8 cellular contexts compared by ENCODE assay signal in the genomic region with DNA sequence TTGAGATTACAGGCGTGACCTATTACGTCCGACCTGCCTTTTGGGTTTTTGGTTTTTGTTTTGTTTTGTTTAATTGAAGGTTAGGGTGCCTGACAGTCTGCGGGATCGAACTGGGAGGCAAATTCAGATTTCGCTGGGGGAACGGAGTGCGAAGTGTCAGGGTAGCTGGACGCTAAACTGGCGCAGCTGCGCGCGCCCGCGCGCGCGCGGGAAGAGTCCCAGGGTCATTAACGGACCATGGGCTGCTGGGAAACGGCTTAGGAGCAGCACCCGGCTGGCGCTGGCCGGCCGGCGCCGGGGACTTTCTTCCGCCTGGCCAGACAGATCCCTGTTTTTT. TPM values are rescaled to one million over a fixed set of nuclear protein-coding genes. Genes with fewer than 3 reads are reported as not detected.
DNase-seq lines count a peak whose midpoint lies in the region; ATAC-seq and TF ChIP-seq lines count a peak whose summit lies in the region.

No MANE protein-coding gene starts in this region.

- CTCF ChIA-PET in Panc1 (lab: Charles Lee), result no interaction called here

- H3K27ac ChIP-seq in KOPT-K1 (ENCODE audit: low read depth, low read length, poor library complexity, severe bottlenecking) (peak overlapping the region; percentile 96), Panc1 (ENCODE audit: low read length) (peak overlapping the region; percentile 95)

- POLR2A ChIA-PET in Panc1 (lab: Charles Lee), result interaction anchor here (0.6 to 0.7 kb wide), 3 partner anchors 41 to 211 kb away, joined by 4 to 6 read pairs (median 5); no protein-coding TSS in a partner anchor

- in situ Hi-C loops in Panc1 (cut with HindIII; ENCODE audit: low pct_unique_long_range_greater_than_20kb, low sequenced_read_pairs), result no loop called here

- DNase-seq in AG09309 (ENCODE audit: low read depth), result no peak
- no peak for DNase-seq in Panc1 (ENCODE audit: low read depth, low spot score)
- DNase-seq in amygdala (lab: John Stamatoyannopoulos, UW), result peak in 54 of 56 donors; percentile 36 to 90 (median 78)
- DNase-seq in left cardiac atrium, result peak; percentile 92
- DNase-seq in posterior cingulate gyrus, result peak; percentile 75 to 97 (median 84)

- H3K27me3 ChIP-seq in Panc1 (ENCODE audit: control insufficient read depth, insufficient read depth, low read length), result no peaks in the 10 kb centered on the region

- intact Hi-C loops in Panc1 (cut with micrococcal nuclease; ENCODE audit: unreplicated experiment), result loop anchor here (5.0 to 10.0 kb wide), 2 partner anchors 100 to 152 kb away; partner anchors contain the start of genes CLIC1 and LY6G5C
- intact Hi-C loops in left cardiac atrium (cut with DNase I), result loop anchor here (5.0 to 10.0 kb wide), 4 partner anchors 57 to 152 kb away; partner anchors contain the start of genes LY6G5C (in 2 of the 2), CLIC1 (in 1 of the 2) and VWA7 (in 1 of the 2)
- intact Hi-C loops in posterior cingulate gyrus (cut with DNase I), result loop anchor here (2.0 to 5.0 kb wide), 3 partner anchors 37 to 154 kb away; partner anchors contain the start of genes DDAH2, LY6G5C and VARS1

- peaks cover 28% of the 10 kb centered on the region for H3K4me1 ChIP-seq in Panc1 (ENCODE audit: control insufficient read depth, insufficient read depth, low read length)

- TF ChIP-seq CTCF in AG09309 (IDR thresholded peaks at IDR 0.05; ENCODE audit: control insufficient read depth, insufficient read depth, low read depth, low read length, missing control alignments) (no peak), Panc1 (IDR thresholded peaks at IDR 0.05) (no peak)

- ATAC-seq in GM18907 (IDR thresholded peaks at IDR 0.05; ENCODE audit: unreplicated experiment) (peak; percentile 26), Panc1 (peak; percentile 89), left cardiac atrium (peak; percentile 90 to 93), HG03521 (IDR thresholded peaks at IDR 0.05; ENCODE audit: unreplicated experiment) (no peak)

- H3K36me3 ChIP-seq in KOPT-K1 (ENCODE audit: insufficient read depth, low read length) (peaks cover 41% of the 10 kb centered on the region), Panc1 (ENCODE audit: control insufficient read depth, insufficient read depth, low read length) (peaks cover 20% of the 10 kb centered on the region)

- H3K4me3 ChIP-seq in AG09309 (ENCODE audit: control insufficient read depth, low read depth, low read length), result peak overlapping the region; percentile 100
- H3K4me3 ChIP-seq in Panc1 (ENCODE audit: low read depth in 2 of 2, low read length in 2 of 2), result peak overlapping the region; percentile 77 to 95

- no TSS peak for BruUV-seq in Panc1 (replicated peaks; lab: Mats Ljungman, UMichigan)

- H3K9me3 ChIP-seq in KOPT-K1 (ENCODE audit: insufficient read depth, low read length, poor library complexity, severe bottlenecking) (no peaks in the 10 kb centered on the region), Panc1 (ENCODE audit: control insufficient read depth, insufficient read depth, low read depth, low read length) (no peaks in the 10 kb centered on the region)

RNA-seq across cellular contexts. Expression of gene HSPA1B, which starts 6.8 kb away (rescaled TPM):
- total RNA-seq in Panc1 (2021; ENCODE audit: unreplicated experiment) (147 TPM), left cardiac atrium (100 to 1,000 TPM; 142 to 192 TPM)
- 235 TPM for polyA plus RNA-seq in Panc1 (2012; ENCODE audit: insufficient read length)

RNA-seq across cellular contexts. Expression of gene HSPA1A, which starts 19.0 kb away (rescaled TPM):
- total RNA-seq in Panc1 (2021; ENCODE audit: unreplicated experiment), result 169 TPM
- polyA plus RNA-seq in Panc1 (2012; ENCODE audit: insufficient read length), result 344 TPM
- 100 to 1,000 TPM; 197 to 288 TPM for total RNA-seq in left cardiac atrium

RNA-seq across cellular contexts. Expression of gene HSPA1L, which starts 19.3 kb away (rescaled TPM):
- total RNA-seq in Panc1 (2021; ENCODE audit: unreplicated experiment) (2.8 TPM), left cardiac atrium (1 to 10 TPM; 1.1 to 2.6 TPM)
- 3.8 TPM for polyA plus RNA-seq in Panc1 (2012; ENCODE audit: insufficient read length)

RNA-seq across cellular contexts. Expression of gene LSM2, which starts 27.6 kb away (rescaled TPM):
- total RNA-seq in Panc1 (2021; ENCODE audit: unreplicated experiment), result 89.7 TPM
- 91.3 TPM for polyA plus RNA-seq in Panc1 (2012; ENCODE audit: insufficient read length)
- total RNA-seq in left cardiac atrium, result 10 to 100 TPM; 24.3 to 29.4 TPM

RNA-seq across cellular contexts. Expression of gene NEU1, which starts 28.3 kb away (rescaled TPM):
- total RNA-seq in Panc1 (2021; ENCODE audit: unreplicated experiment) (111 TPM), left cardiac atrium (10 to 100 TPM; 26.8 to 31.8 TPM)
- polyA plus RNA-seq in Panc1 (2012; ENCODE audit: insufficient read length), result 103 TPM

Comparison
In these comparisons a context has a peak if more than half of its experiments do, and no peak if none do; other contexts are left out.
1. DNase-seq: peak in amygdala (54 of 56), left cardiac atrium (single experiment) and posterior cingulate gyrus (10 of 10); none in AG09309 (single experiment) and Panc1 (single experiment).